Comparison of ENCODE assay signal across 17 cellular contexts in the genomic region with DNA sequence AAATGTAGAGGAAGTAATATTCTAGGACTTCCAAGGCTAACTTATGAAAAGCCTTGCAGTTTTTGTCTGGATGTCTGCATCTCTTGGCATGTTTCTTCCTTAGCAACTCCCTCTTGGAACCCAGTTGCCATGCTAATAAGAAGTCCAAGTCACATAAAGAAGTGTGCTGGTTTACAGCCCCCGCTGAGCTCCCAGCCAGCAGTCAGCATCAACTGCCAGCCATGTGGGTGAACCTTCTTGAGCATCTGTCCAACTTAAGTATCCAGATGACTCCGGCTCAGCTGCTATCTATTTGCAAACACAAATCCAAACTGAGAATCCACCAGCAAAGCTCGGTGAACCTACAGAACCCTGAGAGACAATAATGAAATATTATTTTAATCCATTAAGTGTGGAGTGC. TPM values are rescaled to one million over a fixed set of nuclear protein-coding genes. Genes with fewer than 3 reads are reported as not detected.
DNase-seq lines count a peak whose midpoint lies in the region; ATAC-seq and TF ChIP-seq lines count a peak whose summit lies in the region.
"Had no signal": no experiment of that assay in that cellular context is flagged by ENCODE, and none has a peak within 500 bp of the region (broad histone marks: within the 10 kb centered on the region; RNA-seq: fewer than 3 reads in every experiment).

No MANE protein-coding gene starts in this region.

- CTCF ChIA-PET in activated CD8-positive, alpha-beta T cell treated with anti-CD3 and anti-CD28 coated beads, Interleukin-2, amount 10 ng/mL, durations not matched to agents 7 days and 5 days (lab: Charles Lee) = interaction anchor here (1.1 kb wide), 1 partner anchor 13 kb away, joined by 3 read pairs; no protein-coding TSS in a partner anchor

- peak overlapping the region; percentile 45 for H3K27ac Mint-ChIP-seq in central memory CD8-positive, alpha-beta T cell (ENCODE audit: low read depth)
- no peak overlapping the region for H3K27ac Mint-ChIP-seq in neural crest cell (ENCODE audit: unreplicated experiment)
- H3K27ac Mint-ChIP-seq in activated CD8-positive, alpha-beta T cell treated with anti-CD3 and anti-CD28 coated beads, Interleukin-2, amount 10 ng/mL, durations not matched to agents 7 days and 5 days = no peak overlapping the region
- H3K27ac Mint-ChIP-seq: H9 had no signal

- peaks cover 14% of the 10 kb centered on the region for H3K27me3 Mint-ChIP-seq in central memory CD8-positive, alpha-beta T cell
- no peaks in the 10 kb centered on the region for H3K27me3 Mint-ChIP-seq in neural crest cell (ENCODE audit: low read depth)
- no peaks in the 10 kb centered on the region for H3K27me3 Mint-ChIP-seq in activated CD8-positive, alpha-beta T cell treated with anti-CD3 and anti-CD28 coated beads, Interleukin-2, amount 10 ng/mL, durations not matched to agents 7 days and 5 days (ENCODE audit: low read depth)

- no peak for TF ChIP-seq POLR2A in GM18505 (IDR thresholded peaks at IDR 0.05; ENCODE audit: borderline replicate concordance, extremely low read depth, insufficient read depth, insufficient read length)

- no peak for ATAC-seq in central memory CD8-positive, alpha-beta T cell (replicated peaks; ENCODE audit: extremely low read depth, poor library complexity, severe bottlenecking)
- ATAC-seq in activated CD8-positive, alpha-beta T cell treated with anti-CD3 and anti-CD28 coated beads, Interleukin-2, amount 10 ng/mL, durations not matched to agents 7 days and 5 days = no peak
- ATAC-seq in GM18505 (IDR thresholded peaks at IDR 0.05; ENCODE audit: unreplicated experiment) = no peak
- ATAC-seq: A549 had no signal

- peaks cover 4% of the 10 kb centered on the region for H3K36me3 Mint-ChIP-seq in central memory CD8-positive, alpha-beta T cell (ENCODE audit: insufficient read depth)
- H3K36me3 Mint-ChIP-seq in neural crest cell (ENCODE audit: low read depth) = peaks cover 3% of the 10 kb centered on the region
- no peaks in the 10 kb centered on the region for H3K36me3 Mint-ChIP-seq in activated CD8-positive, alpha-beta T cell treated with anti-CD3 and anti-CD28 coated beads, Interleukin-2, amount 10 ng/mL, durations not matched to agents 7 days and 5 days (ENCODE audit: low read depth)

- POLR2A ChIA-PET in activated CD8-positive, alpha-beta T cell treated with anti-CD3 and anti-CD28 coated beads, Interleukin-2, amount 10 ng/mL, durations not matched to agents 7 days and 5 days (lab: Charles Lee) = no interaction called here

- H3K4me3 Mint-ChIP-seq in central memory CD8-positive, alpha-beta T cell = no peak overlapping the region
- H3K4me3 Mint-ChIP-seq in neural crest cell = peak overlapping the region; percentile 6
- no peak overlapping the region for H3K4me3 Mint-ChIP-seq in activated CD8-positive, alpha-beta T cell treated with anti-CD3 and anti-CD28 coated beads, Interleukin-2, amount 10 ng/mL, durations not matched to agents 7 days and 5 days
- H3K4me3 Mint-ChIP-seq: CD14-positive monocyte, H9 had no signal

- H3K9me3 Mint-ChIP-seq in central memory CD8-positive, alpha-beta T cell = no peaks in the 10 kb centered on the region
- peaks cover 7% of the 10 kb centered on the region for H3K9me3 Mint-ChIP-seq in neural crest cell
- H3K9me3 Mint-ChIP-seq in activated CD8-positive, alpha-beta T cell treated with anti-CD3 and anti-CD28 coated beads, Interleukin-2, amount 10 ng/mL, durations not matched to agents 7 days and 5 days (ENCODE audit: insufficient read depth) = no peaks in the 10 kb centered on the region

- DNase-seq in DMS 273 treated with DMSO at 0.1 percent for 48 hours (lab: John Stamatoyannopoulos, UW) (peak; percentile 1), NCI-H524 treated with DMSO at 0.1 percent for 48 hours (lab: John Stamatoyannopoulos, UW) (peak; percentile 75), neural crest cell (ENCODE audit: low read depth, low spot score) (no peak), cortex of kidney (lab: John Stamatoyannopoulos, UW) (no peak)
- no peak for DNase-seq in central memory CD8-positive, alpha-beta T cell (ENCODE audit: low spot score in 2 of 2)
- no peak for DNase-seq in activated CD8-positive, alpha-beta T cell treated with anti-CD3 and anti-CD28 coated beads, Interleukin-2, amount 10 ng/mL, durations not matched to agents 7 days and 5 days
- no peak for DNase-seq in stimulated activated naive CD4-positive, alpha-beta T cell (lab: John Stamatoyannopoulos, UW)
- DNase-seq: Calu3, DMS153, DMS79 treated with DMSO at 0.1 percent for 48 hours, EL, GDM1, GOT3, H9 had no signal

- TF ChIP-seq CTCF in neural crest cell (conservative IDR thresholded peaks at IDR 0.05) = no peak

- peaks cover 13% of the 10 kb centered on the region for H3K4me1 Mint-ChIP-seq in central memory CD8-positive, alpha-beta T cell
- peaks cover 21% of the 10 kb centered on the region for H3K4me1 Mint-ChIP-seq in neural crest cell
- H3K4me1 Mint-ChIP-seq in activated CD8-positive, alpha-beta T cell treated with anti-CD3 and anti-CD28 coated beads, Interleukin-2, amount 10 ng/mL, durations not matched to agents 7 days and 5 days (ENCODE audit: low read depth) = peaks cover 18% of the 10 kb centered on the region

RNA-seq across cellular contexts. Expression of gene FBXL3, which starts 4.9 kb away (rescaled TPM):
- 21.7 and 25.1 TPM in 2 replicates for total RNA-seq in neural crest cell
- 10 to 100 TPM; 35.6 to 38.0 TPM for total RNA-seq in activated CD8-positive, alpha-beta T cell treated with anti-CD3 and anti-CD28 coated beads, Interleukin-2, amount 10 ng/mL, durations not matched to agents 7 days and 5 days

RNA-seq across cellular contexts. Expression of gene CLN5, which starts 40.0 kb away (rescaled TPM):
- 17.3 and 17.5 TPM in 2 replicates for total RNA-seq in neural crest cell
- 10 to 100 TPM; 10.0 to 10.2 TPM for total RNA-seq in activated CD8-positive, alpha-beta T cell treated with anti-CD3 and anti-CD28 coated beads, Interleukin-2, amount 10 ng/mL, durations not matched to agents 7 days and 5 days

Comparison
In these comparisons a context has a peak if more than half of its experiments do, and no peak if none do; other contexts are left out.
1. DNase-seq: peak in DMS 273 treated with DMSO at 0.1 percent for 48 hours (single experiment) and NCI-H524 treated with DMSO at 0.1 percent for 48 hours (single experiment); none in central memory CD8-positive, alpha-beta T cell (0 of 2), neural crest cell (single experiment), activated CD8-positive, alpha-beta T cell treated with anti-CD3 and anti-CD28 coated beads, Interleukin-2, amount 10 ng/mL, durations not matched to agents 7 days and 5 days (single experiment), cortex of kidney (single experiment) and stimulated activated naive CD4-positive, alpha-beta T cell (0 of 6).